ENCODE assay signal across 2 cellular contexts in the genomic region with DNA sequence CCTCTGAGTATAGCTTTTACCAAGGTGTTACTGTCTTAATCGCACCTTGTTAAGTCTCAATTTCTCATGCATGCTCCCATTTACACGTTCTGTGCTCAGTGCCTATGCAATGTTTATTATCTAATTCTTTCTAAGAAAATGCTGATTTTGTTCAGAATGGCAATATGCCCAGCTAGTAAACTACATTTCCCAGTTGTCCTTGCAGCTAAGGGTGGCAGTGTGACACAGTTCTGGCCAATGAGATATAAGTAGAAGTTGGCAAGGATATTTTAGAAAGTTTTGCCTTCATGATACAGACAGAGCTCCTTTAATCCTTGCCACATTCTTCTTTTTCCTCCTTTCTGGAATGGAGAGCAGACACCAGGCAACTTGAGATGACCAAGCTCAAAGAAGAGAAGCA.
TF ChIP-seq lines count a peak whose summit lies in the region.

No MANE protein-coding gene starts in this region.

TF ChIP-seq in GM23338, 12 proteins besides CTCF, POLR2A, EP300 and RAD21:
- TF ChIP-seq, protein P1, sequence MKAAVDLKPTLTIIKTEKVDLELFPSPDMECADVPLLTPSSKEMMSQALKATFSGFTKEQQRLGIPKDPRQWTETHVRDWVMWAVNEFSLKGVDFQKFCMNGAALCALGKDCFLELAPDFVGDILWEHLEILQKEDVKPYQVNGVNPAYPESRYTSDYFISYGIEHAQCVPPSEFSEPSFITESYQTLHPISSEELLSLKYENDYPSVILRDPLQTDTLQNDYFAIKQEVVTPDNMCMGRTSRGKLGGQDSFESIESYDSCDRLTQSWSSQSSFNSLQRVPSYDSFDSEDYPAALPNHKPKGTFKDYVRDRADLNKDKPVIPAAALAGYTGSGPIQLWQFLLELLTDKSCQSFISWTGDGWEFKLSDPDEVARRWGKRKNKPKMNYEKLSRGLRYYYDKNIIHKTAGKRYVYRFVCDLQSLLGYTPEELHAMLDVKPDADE (IDR thresholded peaks at IDR 0.05): 0 out of 2 replicates have a peak, but pooled peaks have one; percentile 33
- TF ChIP-seq JUNB (IDR thresholded peaks at IDR 0.05; ENCODE audit: unreplicated experiment) (no peak), CREB1 (CRISPR knock-in tag; IDR thresholded peaks at IDR 0.05; ENCODE audit: low read depth) (no peak), NANOG (IDR thresholded peaks at IDR 0.05; ENCODE audit: borderline replicate concordance) (no peak), ZNF114 (CRISPR knock-in tag; IDR thresholded peaks at IDR 0.05) (no peak), ZNF462 (CRISPR knock-in tag; IDR thresholded peaks at IDR 0.05) (no peak), POLR2AphosphoS5 (IDR thresholded peaks at IDR 0.05; ENCODE audit: low read depth) (no peak), EZH2 (IDR thresholded peaks at IDR 0.05; ENCODE audit: low read depth, unreplicated experiment) (no peak), REST (IDR thresholded peaks at IDR 0.05; ENCODE audit: unreplicated experiment) (no peak)
TF ChIP-seq in GM23338: peak in this region for 1.

TF ChIP-seq in K562, 482 proteins besides CTCF, POLR2A, EP300 and RAD21 (continued from another document):
- TF ChIP-seq, protein P2, sequence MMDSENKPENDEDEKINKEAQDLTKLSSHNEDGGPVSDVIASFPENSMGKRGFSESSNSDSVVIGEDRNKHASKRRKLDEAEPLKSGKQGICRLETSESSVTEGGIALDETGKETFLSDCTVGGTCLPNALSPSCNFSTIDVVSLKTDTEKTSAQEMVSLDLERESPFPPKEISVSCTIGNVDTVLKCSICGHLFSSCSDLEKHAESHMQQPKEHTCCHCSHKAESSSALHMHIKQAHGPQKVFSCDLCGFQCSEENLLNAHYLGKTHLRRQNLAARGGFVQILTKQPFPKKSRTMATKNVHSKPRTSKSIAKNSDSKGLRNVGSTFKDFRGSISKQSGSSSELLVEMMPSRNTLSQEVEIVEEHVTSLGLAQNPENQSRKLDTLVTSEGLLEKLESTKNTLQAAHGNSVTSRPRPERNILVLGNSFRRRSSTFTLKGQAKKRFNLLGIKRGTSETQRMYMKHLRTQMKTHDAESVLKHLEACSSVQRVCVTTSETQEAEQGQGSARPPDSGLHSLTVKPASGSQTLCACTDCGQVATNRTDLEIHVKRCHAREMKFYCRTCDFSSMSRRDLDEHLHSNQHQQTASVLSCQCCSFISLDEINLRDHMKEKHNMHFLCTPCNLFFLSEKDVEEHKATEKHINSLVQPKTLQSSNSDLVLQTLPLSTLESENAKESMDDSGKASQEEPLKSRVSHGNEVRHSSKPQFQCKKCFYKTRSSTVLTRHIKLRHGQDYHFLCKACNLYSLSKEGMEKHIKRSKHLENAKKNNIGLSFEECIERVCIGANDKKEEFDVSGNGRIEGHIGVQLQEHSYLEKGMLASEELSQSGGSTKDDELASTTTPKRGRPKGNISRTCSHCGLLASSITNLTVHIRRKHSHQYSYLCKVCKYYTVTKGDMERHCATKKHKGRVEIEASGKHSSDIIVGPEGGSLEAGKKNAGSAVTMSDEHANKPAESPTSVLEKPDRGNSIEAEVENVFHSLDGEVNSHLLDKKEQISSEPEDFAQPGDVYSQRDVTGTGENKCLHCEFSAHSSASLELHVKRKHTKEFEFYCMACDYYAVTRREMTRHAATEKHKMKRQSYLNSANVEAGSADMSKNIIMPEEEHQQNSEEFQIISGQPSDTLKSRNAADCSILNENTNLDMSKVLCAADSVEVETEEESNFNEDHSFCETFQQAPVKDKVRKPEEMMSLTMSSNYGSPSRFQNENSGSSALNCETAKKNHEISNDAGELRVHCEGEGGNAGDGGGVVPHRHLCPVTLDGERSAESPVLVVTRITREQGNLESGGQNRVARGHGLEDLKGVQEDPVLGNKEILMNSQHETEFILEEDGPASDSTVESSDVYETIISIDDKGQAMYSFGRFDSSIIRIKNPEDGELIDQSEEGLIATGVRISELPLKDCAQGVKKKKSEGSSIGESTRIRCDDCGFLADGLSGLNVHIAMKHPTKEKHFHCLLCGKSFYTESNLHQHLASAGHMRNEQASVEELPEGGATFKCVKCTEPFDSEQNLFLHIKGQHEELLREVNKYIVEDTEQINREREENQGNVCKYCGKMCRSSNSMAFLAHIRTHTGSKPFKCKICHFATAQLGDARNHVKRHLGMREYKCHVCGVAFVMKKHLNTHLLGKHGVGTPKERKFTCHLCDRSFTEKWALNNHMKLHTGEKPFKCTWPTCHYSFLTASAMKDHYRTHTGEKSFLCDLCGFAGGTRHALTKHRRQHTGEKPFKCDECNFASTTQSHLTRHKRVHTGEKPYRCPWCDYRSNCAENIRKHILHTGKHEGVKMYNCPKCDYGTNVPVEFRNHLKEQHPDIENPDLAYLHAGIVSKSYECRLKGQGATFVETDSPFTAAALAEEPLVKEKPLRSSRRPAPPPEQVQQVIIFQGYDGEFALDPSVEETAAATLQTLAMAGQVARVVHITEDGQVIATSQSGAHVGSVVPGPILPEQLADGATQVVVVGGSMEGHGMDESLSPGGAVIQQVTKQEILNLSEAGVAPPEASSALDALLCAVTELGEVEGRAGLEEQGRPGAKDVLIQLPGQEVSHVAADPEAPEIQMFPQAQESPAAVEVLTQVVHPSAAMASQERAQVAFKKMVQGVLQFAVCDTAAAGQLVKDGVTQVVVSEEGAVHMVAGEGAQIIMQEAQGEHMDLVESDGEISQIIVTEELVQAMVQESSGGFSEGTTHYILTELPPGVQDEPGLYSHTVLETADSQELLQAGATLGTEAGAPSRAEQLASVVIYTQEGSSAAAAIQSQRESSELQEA (IDR thresholded peaks at IDR 0.05; ENCODE audit: low read depth): peak; percentile 72; the same call in 1 of the 2 replicates
- TF ChIP-seq ZNF124 (CRISPR knock-in tag; IDR thresholded peaks at IDR 0.05) (no peak), SIX5 (IDR thresholded peaks at IDR 0.05; ENCODE audit: borderline replicate concordance in 1 of 2, insufficient read depth in 1 of 2, low read depth in 1 of 2, low read length in 2 of 2) (0 out of 4 replicates have a peak, but pooled peaks of 1 of the 2 experiments have one; percentile 14), DACH1 (IDR thresholded peaks at IDR 0.05; ENCODE audit: partially characterized antibody) (no peak), USF2 (CRISPR knock-in tag; IDR thresholded peaks at IDR 0.05) (0 out of 2 replicates have a peak, but pooled peaks have one; percentile 21)
